8 cellular contexts compared by ENCODE assay signal in genomic region chr4:129218355-129218754, GRCh38.
A peak's percentile ranks its signal among the peaks of the same experiment; 100 is the strongest.
DNase-seq lines count a peak whose midpoint lies in the region; ATAC-seq and TF ChIP-seq lines count a peak whose summit lies in the region.

No MANE protein-coding gene starts in this region.

- H3K27me3 Mint-ChIP-seq in endodermal cell (ENCODE audit: insufficient read depth): no peaks in the 10 kb centered on the region
- no peaks in the 10 kb centered on the region for H3K27me3 Mint-ChIP-seq in activated T-cell treated with anti-CD3 and anti-CD28 coated beads, Interleukin-2, amount 50 U/mL, for 24 hours

- no peak overlapping the region for H3K4me3 Mint-ChIP-seq in endodermal cell
- H3K4me3 Mint-ChIP-seq in activated T-cell treated with anti-CD3 and anti-CD28 coated beads, Interleukin-2, amount 50 U/mL, for 24 hours: no peak overlapping the region

- H3K36me3 ChIP-seq in endodermal cell (ENCODE audit: control insufficient read depth, insufficient read depth, low read length): no peaks in the 10 kb centered on the region
- no peaks in the 10 kb centered on the region for H3K36me3 ChIP-seq in psoas muscle (ENCODE audit: insufficient read depth in 1 of 2, low read depth in 1 of 2)

- no peaks in the 10 kb centered on the region for H3K9me3 Mint-ChIP-seq in endodermal cell
- no peaks in the 10 kb centered on the region for H3K9me3 Mint-ChIP-seq in activated T-cell treated with anti-CD3 and anti-CD28 coated beads, Interleukin-2, amount 50 U/mL, for 24 hours

- H3K9ac ChIP-seq in endodermal cell (ENCODE audit: extremely low read depth, low read length, poor library complexity, severe bottlenecking): no peak overlapping the region

- WGBS in endodermal cell (ENCODE audit: insufficient coverage in 1 of 2, insufficient read length in 1 of 2), 2 experiments: 73 to 82% methylated on average over 4 of the region's 4 CpGs
- 24 to 48% (median 34%) methylated on average over 4 of the region's 4 CpGs for WGBS in psoas muscle, 3 donors

- no peaks in the 10 kb centered on the region for H3K36me3 Mint-ChIP-seq in endodermal cell (ENCODE audit: low read depth)
- no peaks in the 10 kb centered on the region for H3K36me3 Mint-ChIP-seq in activated T-cell treated with anti-CD3 and anti-CD28 coated beads, Interleukin-2, amount 50 U/mL, for 24 hours (ENCODE audit: low read depth)

- intact Hi-C loops in psoas muscle (cut with DNase I): no loop called here

- ATAC-seq in GM21619 (IDR thresholded peaks at IDR 0.05; ENCODE audit: unreplicated experiment): peak; percentile 57
- ATAC-seq in psoas muscle: peak in 1 of 4 donors; percentile 49
- ATAC-seq in GM18870 (IDR thresholded peaks at IDR 0.05; ENCODE audit: unreplicated experiment): no peak
- no peak for ATAC-seq in GM19328 (IDR thresholded peaks at IDR 0.05; ENCODE audit: unreplicated experiment)

- no peak overlapping the region for H3K27ac Mint-ChIP-seq in endodermal cell
- H3K27ac Mint-ChIP-seq in activated T-cell treated with anti-CD3 and anti-CD28 coated beads, Interleukin-2, amount 50 U/mL, for 24 hours: no peak overlapping the region

- H3K9me3 ChIP-seq in endodermal cell (ENCODE audit: control insufficient read depth, low read length): no peaks in the 10 kb centered on the region
- H3K9me3 ChIP-seq in psoas muscle: no peaks in the 10 kb centered on the region

- H3K27ac ChIP-seq in endodermal cell (ENCODE audit: low read depth, low read length) (no peak overlapping the region), psoas muscle (no peak overlapping the region)

- H3K4me1 ChIP-seq in endodermal cell (ENCODE audit: control insufficient read depth, insufficient read depth, low read length): no peaks in the 10 kb centered on the region
- no peaks in the 10 kb centered on the region for H3K4me1 ChIP-seq in psoas muscle

- no peaks in the 10 kb centered on the region for H3K27me3 ChIP-seq in endodermal cell (ENCODE audit: control insufficient read depth, insufficient read depth, low read length, poor library complexity, severe bottlenecking)
- no peaks in the 10 kb centered on the region for H3K27me3 ChIP-seq in psoas muscle (ENCODE audit: insufficient read depth in 3 of 3, low read length in 2 of 3)

- no peaks in the 10 kb centered on the region for H3K4me1 Mint-ChIP-seq in endodermal cell
- H3K4me1 Mint-ChIP-seq in activated T-cell treated with anti-CD3 and anti-CD28 coated beads, Interleukin-2, amount 50 U/mL, for 24 hours (ENCODE audit: low read depth): no peaks in the 10 kb centered on the region

- TF ChIP-seq CTCF in endodermal cell (conservative IDR thresholded peaks at IDR 0.05): peak; percentile 55
- peak; percentile 26 for TF ChIP-seq CTCF in psoas muscle (IDR thresholded peaks at IDR 0.05)

- H3K4me3 ChIP-seq in endodermal cell (ENCODE audit: low read length) (no peak overlapping the region), psoas muscle (no peak overlapping the region)

- DNase-seq in NCI-H526 (lab: John Stamatoyannopoulos, UW) (peak; percentile 42 to 60), endodermal cell (no peak), psoas muscle (no peak)
- no peak for DNase-seq in stimulated activated CD4-positive, alpha-beta T cell treated with anti-CD3 and anti-CD28 coated beads, Interleukin-1b, Interleukin-23, amount 100 ng/mL, for 48 hours
- DNase-seq in activated T-cell treated with anti-CD3 and anti-CD28 coated beads, Interleukin-2, amount 50 U/mL, for 24 hours: no peak

Comparison
In these comparisons a context has a peak if more than half of its experiments do, and no peak if none do; other contexts are left out.
1. DNase-seq: peak in NCI-H526 (2 of 2); none in endodermal cell (single experiment), psoas muscle (0 of 2), stimulated activated CD4-positive, alpha-beta T cell treated with anti-CD3 and anti-CD28 coated beads, Interleukin-1b, Interleukin-23, amount 100 ng/mL, for 48 hours (single experiment) and activated T-cell treated with anti-CD3 and anti-CD28 coated beads, Interleukin-2, amount 50 U/mL, for 24 hours (single experiment).